ENCODE assay signal across 24 cellular contexts in genomic region chr16:49067776-49068175, GRCh38.
"Had no signal": no experiment of that assay in that cellular context is flagged by ENCODE, and none has a peak within 500 bp of the region (broad histone marks: within the 10 kb centered on the region; RNA-seq: fewer than 3 reads in every experiment).

No MANE protein-coding gene starts in this region.

- H3K27me3 Mint-ChIP-seq: IgD-negative memory B cell had no signal

- H3K36me3 Mint-ChIP-seq: IgD-negative memory B cell had no signal

- DNase-seq: Kasumi-1, MM.1S, NCI-H1092 treated with DMSO at 0.1 percent for 48 hours, NCI-H1436, NCI-H187, NCI-H2029, NCI-H2081 treated with DMSO at 0.1 percent for 48 hours, NCI-H2171, NCI-H226, NCI-H446, NCI-H510A, NCI-H524 treated with DMSO at 0.1 percent for 48 hours, NCI-H69, NCI-H774, RPMI8226, SHP77 treated with DMSO at 0.1 percent for 48 hours, SJCRH30 had no signal

- H3K4me2 ChIP-seq: KMS-11 had no signal

- H3K4me3 Mint-ChIP-seq: IgD-negative memory B cell had no signal

- ATAC-seq: K562, SK-N-SH treated with all-trans-retinoic acid at 6 μM for 48 hours had no signal

- H3K36me3 ChIP-seq: SJCRH30 had no signal

- H3K4me1 Mint-ChIP-seq: IgD-negative memory B cell had no signal

- H3K4me3 ChIP-seq: K562, SJCRH30 had no signal

- H3K9ac ChIP-seq: KMS-11 had no signal

- H3K27ac ChIP-seq: HL-60, KMS-11, SJCRH30 had no signal

- H3K4me1 ChIP-seq: SJCRH30 had no signal

- H3K9me3 ChIP-seq: SJCRH30 had no signal

- FAIRE-seq: HTR-8/SVneo, K562, RCC 7860 had no signal
